ENCODE assay signal across 12 cellular contexts in genomic region chr1:12597792-12598191, GRCh38. TPM values are rescaled to one million over a fixed set of nuclear protein-coding genes. Genes with fewer than 3 reads are reported as not detected.
DNase-seq lines count a peak whose midpoint lies in the region; ATAC-seq lines count a peak whose summit lies in the region.
"Had no signal": no experiment of that assay in that cellular context is flagged by ENCODE, and none has a peak within 500 bp of the region (broad histone marks: within the 10 kb centered on the region; RNA-seq: fewer than 3 reads in every experiment).

No MANE protein-coding gene starts in this region.

- peaks cover 90% of the 10 kb centered on the region for H3K4me1 ChIP-seq in stomach smooth muscle (ENCODE audit: control insufficient read depth, insufficient read depth, low read length)

- no peak overlapping the region for H3K4me3 Mint-ChIP-seq in activated naive CD8-positive, alpha-beta T cell treated with anti-CD3 and anti-CD28 coated beads for 36 hours
- H3K4me3 Mint-ChIP-seq in activated T-cell treated with anti-CD3 and anti-CD28 coated beads, Interleukin-2, amount 50 U/mL, for 72 hours, result no peak overlapping the region

- H3K9me3 Mint-ChIP-seq in activated naive CD8-positive, alpha-beta T cell treated with anti-CD3 and anti-CD28 coated beads for 36 hours, result no peaks in the 10 kb centered on the region
- H3K9me3 Mint-ChIP-seq in activated T-cell treated with anti-CD3 and anti-CD28 coated beads, Interleukin-2, amount 50 U/mL, for 72 hours, result no peaks in the 10 kb centered on the region

- H3K4me3 ChIP-seq in stomach smooth muscle (ENCODE audit: low read length in 2 of 2), result no peak overlapping the region

- H3K27ac ChIP-seq in layer of hippocampus (ENCODE audit: low read depth, low read length) (peak overlapping the region; percentile 30), stomach smooth muscle (ENCODE audit: low read length) (peak overlapping the region; percentile 94)
- H3K27ac ChIP-seq: 22Rv1, KMS-11 had no signal

- no peak overlapping the region for H3K9ac ChIP-seq in stomach smooth muscle (ENCODE audit: low read length in 2 of 2)
- H3K9ac ChIP-seq: KMS-11 had no signal

- H3K36me3 Mint-ChIP-seq in activated naive CD8-positive, alpha-beta T cell treated with anti-CD3 and anti-CD28 coated beads for 36 hours, result peaks cover 39% of the 10 kb centered on the region
- H3K36me3 Mint-ChIP-seq in activated T-cell treated with anti-CD3 and anti-CD28 coated beads, Interleukin-2, amount 50 U/mL, for 72 hours (ENCODE audit: insufficient read depth in 2 of 2), result no peaks in the 10 kb centered on the region

- no peak for ATAC-seq in HG02759 (IDR thresholded peaks at IDR 0.05; ENCODE audit: unreplicated experiment)
- ATAC-seq in activated T-cell treated with anti-CD3 and anti-CD28 coated beads, Interleukin-2, amount 50 U/mL, for 72 hours (replicated peaks in 1 of 2), result no peak

- no peaks in the 10 kb centered on the region for H3K27me3 Mint-ChIP-seq in activated naive CD8-positive, alpha-beta T cell treated with anti-CD3 and anti-CD28 coated beads for 36 hours
- no peaks in the 10 kb centered on the region for H3K27me3 Mint-ChIP-seq in activated T-cell treated with anti-CD3 and anti-CD28 coated beads, Interleukin-2, amount 50 U/mL, for 72 hours (ENCODE audit: low read depth)

- peaks cover 67% of the 10 kb centered on the region for H3K4me1 Mint-ChIP-seq in activated naive CD8-positive, alpha-beta T cell treated with anti-CD3 and anti-CD28 coated beads for 36 hours
- H3K4me1 Mint-ChIP-seq in activated T-cell treated with anti-CD3 and anti-CD28 coated beads, Interleukin-2, amount 50 U/mL, for 72 hours (ENCODE audit: low read depth), result peaks cover 65% of the 10 kb centered on the region

- H3K36me3 ChIP-seq in stomach smooth muscle (ENCODE audit: control insufficient read depth in 2 of 2, insufficient read depth in 2 of 2, low read length in 2 of 2), result peaks cover 0 to 3% of the 10 kb centered on the region in 2 donors

- no peaks in the 10 kb centered on the region for H3K27me3 ChIP-seq in layer of hippocampus (ENCODE audit: control insufficient read depth, insufficient read depth, low read length)
- no peaks in the 10 kb centered on the region for H3K27me3 ChIP-seq in stomach smooth muscle (ENCODE audit: control insufficient read depth in 1 of 2, insufficient read depth in 2 of 2, low read length in 2 of 2)

- H3K9me3 ChIP-seq in stomach smooth muscle (ENCODE audit: control insufficient read depth in 2 of 2, low read length in 2 of 2), result no peaks in the 10 kb centered on the region

- H3K27ac Mint-ChIP-seq in activated naive CD8-positive, alpha-beta T cell treated with anti-CD3 and anti-CD28 coated beads for 36 hours, result peak overlapping the region; percentile 31
- H3K27ac Mint-ChIP-seq in activated T-cell treated with anti-CD3 and anti-CD28 coated beads, Interleukin-2, amount 50 U/mL, for 72 hours, result no peak overlapping the region

- DNase-seq in DMS53 (lab: John Stamatoyannopoulos, UW), result peak; percentile 26
- DNase-seq in DMS53 treated with DMSO at 0.1 percent for 48 hours (lab: John Stamatoyannopoulos, UW; ENCODE audit: unreplicated experiment), result no peak
- DNase-seq in activated naive CD8-positive, alpha-beta T cell treated with anti-CD3 and anti-CD28 coated beads for 36 hours, result no peak
- no peak for DNase-seq in activated T-cell treated with anti-CD3 and anti-CD28 coated beads, Interleukin-2, amount 50 U/mL, for 72 hours
- DNase-seq in kidney glomerular epithelial cell (lab: John Stamatoyannopoulos, UW), result no peak
- DNase-seq: NCI-H526 treated with DMSO at 0.1 percent for 48 hours; stimulated activated CD4-positive, alpha-beta T cell treated with anti-CD3 and anti-CD28 coated beads, Interleukin-4, amount 100 ng/mL, for 4 hours had no signal

RNA-seq across cellular contexts. Expression of gene DHRS3, which starts 20.2 kb away (rescaled TPM):
- 100 to 1,000 TPM; 163 to 167 TPM for total RNA-seq in activated naive CD8-positive, alpha-beta T cell treated with anti-CD3 and anti-CD28 coated beads for 36 hours
- total RNA-seq in activated T-cell treated with anti-CD3 and anti-CD28 coated beads, Interleukin-2, amount 50 U/mL, for 72 hours, result 10 to 100 TPM; 60.4 to 65.3 TPM

RNA-seq across cellular contexts. Expression of gene AADACL4, which starts 46.1 kb away (rescaled TPM):
- total RNA-seq in activated naive CD8-positive, alpha-beta T cell treated with anti-CD3 and anti-CD28 coated beads for 36 hours, result not detected
- total RNA-seq in activated T-cell treated with anti-CD3 and anti-CD28 coated beads, Interleukin-2, amount 50 U/mL, for 72 hours, result not detected
